29 cellular contexts compared by ENCODE assay signal in the genomic region with DNA sequence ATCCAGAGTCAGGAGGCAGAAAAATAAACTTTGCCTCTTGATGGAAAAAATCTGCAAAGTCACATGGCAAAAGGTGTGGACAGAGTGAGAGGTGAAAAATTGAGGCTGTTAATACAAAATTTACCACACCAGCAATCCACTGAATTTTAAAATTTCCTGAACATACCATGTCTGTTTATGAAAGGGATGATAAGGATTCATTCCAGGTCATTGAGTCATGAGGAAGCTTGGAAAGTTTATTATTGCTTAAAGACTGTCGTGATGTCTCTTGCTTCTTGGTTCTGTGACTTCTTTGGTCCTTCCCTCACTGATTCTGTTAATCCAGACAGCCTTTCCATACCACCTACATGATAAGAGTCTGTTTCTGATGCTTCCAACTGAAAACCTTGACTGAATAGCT.
DNase-seq lines count a peak whose midpoint lies in the region; ATAC-seq, FAIRE-seq and TF ChIP-seq lines count a peak whose summit lies in the region.
"Had no signal": no experiment of that assay in that cellular context is flagged by ENCODE, and none has a peak within 500 bp of the region (broad histone marks: within the 10 kb centered on the region; RNA-seq: fewer than 3 reads in every experiment).

No MANE protein-coding gene starts in this region.

- H3K56ac ChIP-seq in IMR-90 (ENCODE audit: extremely low read depth, insufficient read depth, low read length): no peak overlapping the region

- dilution Hi-C loops in IMR-90 (cut with HindIII; ENCODE audit: low sequenced_read_pairs, unreplicated experiment): no loop called here

- peaks cover 3% of the 10 kb centered on the region; the same call in 1 of the 2 replicates for H3K9me1 ChIP-seq in IMR-90 (ENCODE audit: insufficient read depth, low read length)

- no CpG with 5 or more reads among the region's 1 CpG for WGBS in IMR-90 (ENCODE audit: extremely low coverage in 2 of 2, insufficient read length in 1 of 2), 2 experiments
- 0% methylated on average over 1 of the region's 1 CpG for WGBS in mesenchymal stem cell

- H3K4me3 ChIP-seq in IMR-90 (ENCODE audit: insufficient read depth, low read depth, low read length) (no peak overlapping the region), bronchial epithelial cell (ENCODE audit: low read depth, low read length) (no peak overlapping the region), mesenchymal stem cell (ENCODE audit: insufficient read depth in 1 of 2, low read depth in 1 of 2, low read length in 2 of 2) (no peak overlapping the region)
- H3K4me3 ChIP-seq: cardiac muscle cell, heart right ventricle, left lung, Peyer's patch, right lobe of liver, vagina had no signal

- H2BK12ac ChIP-seq in mesenchymal stem cell (ENCODE audit: low read length in 2 of 2): no peak overlapping the region

- H3K36me3 ChIP-seq in IMR-90 (ENCODE audit: control insufficient read depth, insufficient read depth, low read length): no peaks in the 10 kb centered on the region
- H3K36me3 ChIP-seq in bronchial epithelial cell (ENCODE audit: control insufficient read depth, insufficient read depth, low read length): no peaks in the 10 kb centered on the region
- no peaks in the 10 kb centered on the region for H3K36me3 ChIP-seq in mesenchymal stem cell (ENCODE audit: control insufficient read depth in 1 of 2, insufficient read depth in 2 of 2, low read depth in 1 of 2, low read length in 2 of 2)
- H3K36me3 ChIP-seq: cardiac muscle cell, heart right ventricle, left lung, Peyer's patch, right lobe of liver, vagina had no signal

- H4K5ac ChIP-seq in IMR-90 (ENCODE audit: low read depth, low read length): no peak overlapping the region

- H3K4ac ChIP-seq in IMR-90 (ENCODE audit: low read depth, low read length) (no peak overlapping the region), mesenchymal stem cell (ENCODE audit: low read depth in 1 of 2, low read length in 2 of 2) (no peak overlapping the region)

- H2AK5ac ChIP-seq in IMR-90 (ENCODE audit: low read depth, low read length) (no peak overlapping the region), mesenchymal stem cell (ENCODE audit: low read length, severe bottlenecking) (no peak overlapping the region)

- H2BK15ac ChIP-seq in IMR-90 (ENCODE audit: low read depth, low read length): 0 out of 3 replicates have a peak overlapping the region, but pooled peaks have one; percentile 7
- H2BK15ac ChIP-seq in mesenchymal stem cell (ENCODE audit: low read depth, poor library complexity, severe bottlenecking): no peak overlapping the region

- H3K27ac ChIP-seq in IMR-90 (ENCODE audit: insufficient read depth, low read length) (no peak overlapping the region), mesenchymal stem cell (ENCODE audit: low read length, poor library complexity, severe bottlenecking) (no peak overlapping the region), substantia nigra (ENCODE audit: low read depth, low read length, poor library complexity, severe bottlenecking) (no peak overlapping the region)
- H3K27ac ChIP-seq: cardiac muscle cell, heart right ventricle, left lung, parathyroid adenoma, Peyer's patch, right lobe of liver, vagina had no signal

- H2AFZ ChIP-seq in IMR-90 (replicated peaks; ENCODE audit: low read length, poor library complexity): no peak overlapping the region
- H2AFZ ChIP-seq in mesenchymal stem cell (ENCODE audit: low read depth, low read length): no peak overlapping the region
- H2AFZ ChIP-seq: parathyroid adenoma had no signal

- in situ Hi-C loops in Caki2 (cut with HindIII; ENCODE audit: low pct_unique_long_range_greater_than_20kb, low sequenced_read_pairs): no loop called here
- in situ Hi-C loops in IMR-90 (cut with MboI; ENCODE audit: low sequenced_read_pairs): no loop called here

- POLR2A ChIA-PET in IMR-90 (lab: Charles Lee; ENCODE audit: unreplicated experiment): no interaction called here

- no peak for TF ChIP-seq CTCF in IMR-90 (conservative IDR thresholded peaks at IDR 0.05; ENCODE audit: low read depth, low read length)
- no peak for TF ChIP-seq CTCF in bronchial epithelial cell (IDR thresholded peaks at IDR 0.05; ENCODE audit: insufficient read depth, low read length, severe bottlenecking)

- H2BK120ac ChIP-seq in IMR-90 (ENCODE audit: low read depth, low read length) (peak overlapping the region; percentile 95), mesenchymal stem cell (ENCODE audit: low read depth, low read length) (no peak overlapping the region)

- no peak for FAIRE-seq in bronchial epithelial cell (lab: Jason Lieb, UNC)
- FAIRE-seq: endothelial cell of umbilical vein, HepG2 had no signal

- H3K9ac ChIP-seq in IMR-90 (ENCODE audit: low read depth, low read length): no peak overlapping the region
- no peak overlapping the region for H3K9ac ChIP-seq in mesenchymal stem cell (ENCODE audit: low read length)
- H3K9ac ChIP-seq: parathyroid adenoma had no signal

- no peaks in the 10 kb centered on the region for H4K20me1 ChIP-seq in IMR-90 (ENCODE audit: insufficient read depth, low read length)

- CTCF ChIA-PET in IMR-90 (lab: Yijun Ruan, JAX): no interaction called here

- no peak for TF ChIP-seq POLR2A in IMR-90 (IDR thresholded peaks at IDR 0.05; ENCODE audit: low read depth, low read length)

- peak; percentile 86 for ATAC-seq in IMR-90 (ENCODE audit: low read depth)
- ATAC-seq in GM18870 (IDR thresholded peaks at IDR 0.05; ENCODE audit: unreplicated experiment): no peak
- ATAC-seq: heart right ventricle; HepG2; left lung; natural killer cell; right lobe of liver; stimulated activated naive CD8-positive, alpha-beta T cell treated with anti-CD3 and anti-CD28 coated beads, Interleukin-15, Interleukin-2, amounts not matched to agents 100 U/mL and 50 U/mL, for 24 hours had no signal

- no peak for TF ChIP-seq RAD21 in IMR-90 (IDR thresholded peaks at IDR 0.05; ENCODE audit: low read length)

- H3K18ac ChIP-seq in IMR-90 (ENCODE audit: low read depth, low read length) (peak overlapping the region; percentile 57; the same call in 1 of the 2 replicates), mesenchymal stem cell (ENCODE audit: low read depth in 1 of 2, low read length in 2 of 2) (no peak overlapping the region)

- peak overlapping the region; percentile 79 for H2BK20ac ChIP-seq in IMR-90 (ENCODE audit: low read depth, low read length)

- H4K8ac ChIP-seq in IMR-90 (ENCODE audit: low read depth in 2 of 2, low read length in 2 of 2) (0 out of 4 replicates have a peak overlapping the region, but pooled peaks of 1 of the 2 experiments have one; percentile 15), mesenchymal stem cell (ENCODE audit: low read length) (no peak overlapping the region)

- H3K4me2 ChIP-seq in IMR-90 (ENCODE audit: low read depth, low read length) (peak overlapping the region; percentile 19; the same call in 1 of the 2 replicates), mesenchymal stem cell (ENCODE audit: low read length, poor library complexity, severe bottlenecking) (no peak overlapping the region)

- H3K27me3 ChIP-seq in IMR-90 (ENCODE audit: control insufficient read depth, insufficient read depth, low read length) (no peaks in the 10 kb centered on the region), bronchial epithelial cell (ENCODE audit: control insufficient read depth, insufficient read depth, low read length) (no peaks in the 10 kb centered on the region), mesenchymal stem cell (ENCODE audit: control insufficient read depth in 1 of 2, insufficient read depth in 1 of 2, low read length in 2 of 2) (no peaks in the 10 kb centered on the region)
- H3K27me3 ChIP-seq: cardiac muscle cell, heart right ventricle, left lung, Peyer's patch, right lobe of liver, vagina had no signal

- H3K23ac ChIP-seq in IMR-90 (ENCODE audit: low read depth, low read length) (no peak overlapping the region), mesenchymal stem cell (ENCODE audit: low read length in 2 of 2) (no peak overlapping the region)

- H3K4me1 ChIP-seq in IMR-90 (ENCODE audit: control insufficient read depth, insufficient read depth, low read length) (peaks cover 7% of the 10 kb centered on the region; the same call in 1 of the 2 replicates), mesenchymal stem cell (ENCODE audit: control insufficient read depth, insufficient read depth, low read depth, low read length) (no peaks in the 10 kb centered on the region)
- H3K4me1 ChIP-seq: heart right ventricle, left lung, parathyroid adenoma, Peyer's patch, vagina had no signal

- H3K9me3 ChIP-seq in IMR-90 (ENCODE audit: control insufficient read depth, insufficient read depth, low read length): no peaks in the 10 kb centered on the region
- peaks cover 2% of the 10 kb centered on the region for H3K9me3 ChIP-seq in mesenchymal stem cell (ENCODE audit: control insufficient read depth, low read length)
- H3K9me3 ChIP-seq: left lung, Peyer's patch, right lobe of liver, vagina had no signal

- peak overlapping the region; percentile 72 for H2BK5ac ChIP-seq in IMR-90 (ENCODE audit: low read depth, low read length, poor library complexity, severe bottlenecking)
- H2BK5ac ChIP-seq in mesenchymal stem cell (ENCODE audit: low read depth, low read length, poor library complexity, severe bottlenecking): no peak overlapping the region

- H3K14ac ChIP-seq in IMR-90 (replicated peaks; ENCODE audit: low read depth, low read length): 0 out of 2 replicates have a peak overlapping the region, but pooled peaks have one; percentile 90
- H3K14ac ChIP-seq in mesenchymal stem cell (ENCODE audit: low read length in 2 of 2): no peak overlapping the region

- intact Hi-C loops in IMR-90 (cut with micrococcal nuclease): no loop called here
- intact Hi-C loops in posterior vena cava (cut with DNase I): no loop called here

- no TSS peak for BruUV-seq in IMR-90 (replicated peaks; lab: Mats Ljungman, UMichigan)

- no peaks in the 10 kb centered on the region for H3K79me1 ChIP-seq in IMR-90 (ENCODE audit: low read depth in 1 of 2, low read length in 2 of 2)
- H3K79me1 ChIP-seq in mesenchymal stem cell (replicated peaks; ENCODE audit: low read length, poor library complexity, severe bottlenecking): no peaks in the 10 kb centered on the region

- H4K91ac ChIP-seq in IMR-90 (ENCODE audit: insufficient read depth, low read depth, low read length) (0 out of 2 replicates have a peak overlapping the region, but pooled peaks have one; percentile 45), mesenchymal stem cell (ENCODE audit: low read length) (no peak overlapping the region)

- DNase-seq in Caki2 (ENCODE audit: low read depth) (peak; percentile 62), IMR-90 (peak; percentile 84), bronchial epithelial cell (ENCODE audit: low read depth) (peak; percentile 68), mesenchymal stem cell (peak; percentile 93), DMS79 (lab: John Stamatoyannopoulos, UW) (no peak), posterior vena cava (ENCODE audit: low spot score) (no peak), substantia nigra (lab: John Stamatoyannopoulos, UW) (no peak)
- DNase-seq: activated CD4-positive, alpha-beta T cell treated with anti-CD3 and anti-CD28 coated beads for 4 hours; activated CD8-positive, alpha-beta memory T cell treated with anti-CD3 and anti-CD28 coated beads for 24 hours; activated gamma-delta T cell treated with Interleukin-2 at 50 U/mL for 16 hours; activated T-cell treated with anti-CD3 and anti-CD28 coated beads, Interleukin-2, amount 50 U/mL, for 1 hour; AML-193; CD8-positive, alpha-beta memory T cell; H7; heart right ventricle; left lung; natural killer cell; NCI-H1092; NCI-H187 treated with DMSO at 0.1 percent for 48 hours; NCI-H526; Peyer's patch; right lobe of liver; stimulated activated naive CD8-positive, alpha-beta T cell treated with anti-CD3 and anti-CD28 coated beads, Interleukin-15, Interleukin-2, amounts not matched to agents 100 U/mL and 50 U/mL, for 24 hours had no signal

- no peak overlapping the region for H2AK9ac ChIP-seq in IMR-90 (replicated peaks; ENCODE audit: low read depth, low read length, poor library complexity)

Comparison
In these comparisons a context has a peak if more than half of its experiments do, and no peak if none do; other contexts are left out.
1. DNase-seq: peak in Caki2 (single experiment), IMR-90 (single experiment), bronchial epithelial cell (single experiment) and mesenchymal stem cell (single experiment); none in DMS79 (single experiment), posterior vena cava (single experiment) and substantia nigra (0 of 49).